ENCODE assay signal across 28 cellular contexts in the genomic region with DNA sequence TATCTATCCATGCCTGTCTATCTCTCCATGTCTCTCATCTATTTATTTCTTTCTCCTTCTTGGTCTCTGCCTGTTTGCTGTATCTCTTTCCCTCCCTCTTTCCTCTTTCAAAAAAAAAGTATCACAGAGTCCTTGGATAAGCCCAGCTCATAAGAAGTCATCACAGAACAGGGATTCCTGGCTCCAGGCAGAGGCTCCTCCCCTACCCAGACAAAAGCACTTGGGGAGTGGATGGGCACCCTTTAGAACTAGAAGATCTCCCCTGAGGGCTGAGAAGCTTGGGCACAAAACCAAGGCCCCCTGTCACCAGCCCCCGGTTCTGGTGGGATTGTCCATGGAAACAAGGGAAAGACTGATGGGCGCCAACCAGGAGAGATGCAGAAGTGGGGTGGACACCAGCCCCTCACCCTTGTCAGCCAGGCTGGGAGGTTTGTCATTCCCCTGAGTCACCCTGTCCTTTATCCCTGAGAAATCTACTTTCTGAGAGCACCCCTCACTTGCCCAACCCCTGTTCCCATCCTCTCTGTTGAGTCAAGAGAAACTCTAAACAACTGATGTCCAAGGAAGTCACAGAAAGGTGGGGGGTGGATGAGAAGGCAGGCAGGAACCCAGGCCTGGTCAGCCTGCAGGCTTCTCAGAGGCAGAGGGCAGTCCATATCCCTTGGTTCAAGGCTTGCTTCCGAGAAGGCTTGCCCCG.
DNase-seq lines count a peak whose midpoint lies in the region; ATAC-seq, FAIRE-seq and TF ChIP-seq lines count a peak whose summit lies in the region.
"Had no signal": no experiment of that assay in that cellular context is flagged by ENCODE, and none has a peak within 500 bp of the region (broad histone marks: within the 10 kb centered on the region; RNA-seq: fewer than 3 reads in every experiment).

No MANE protein-coding gene starts in this region.

- no peak overlapping the region for H3K14ac ChIP-seq in IMR-90 (replicated peaks; ENCODE audit: low read depth, low read length)
- H3K14ac ChIP-seq in trophoblast cell (ENCODE audit: low read length): no peak overlapping the region

- TF ChIP-seq POLR2A in IMR-90 (IDR thresholded peaks at IDR 0.05; ENCODE audit: low read depth, low read length) (no peak), stomach (IDR thresholded peaks at IDR 0.05) (no peak)

- H3K18ac ChIP-seq in IMR-90 (ENCODE audit: low read depth, low read length) (no peak overlapping the region), trophoblast cell (ENCODE audit: low read length) (no peak overlapping the region)

- dilution Hi-C loops in IMR-90 (cut with HindIII; ENCODE audit: low sequenced_read_pairs, unreplicated experiment): no loop called here

- H2AK5ac ChIP-seq in IMR-90 (ENCODE audit: low read depth, low read length) (no peak overlapping the region; the same call in 1 of the 2 replicates), trophoblast cell (ENCODE audit: low read length) (no peak overlapping the region)

- H3K9me3 ChIP-seq in IMR-90 (ENCODE audit: control insufficient read depth, insufficient read depth, low read length) (no peaks in the 10 kb centered on the region), stomach (no peaks in the 10 kb centered on the region), lower lobe of right lung (no peaks in the 10 kb centered on the region), trophoblast cell (ENCODE audit: insufficient read depth, low read depth, low read length) (no peaks in the 10 kb centered on the region), pancreas (no peaks in the 10 kb centered on the region)
- H3K9me3 ChIP-seq: A549, suprapubic skin had no signal

- H3K4me3 Mint-ChIP-seq in activated CD4-positive, alpha-beta memory T cell treated with anti-CD3 and anti-CD28 coated beads, Interleukin-2, amount 10 ng/mL, durations not matched to agents 7 days and 5 days: no peak overlapping the region
- H3K4me3 Mint-ChIP-seq: activated CD4-positive, alpha-beta T cell treated with anti-CD3 and anti-CD28 coated beads, Interleukin-2, amount 10 ng/mL, durations not matched to agents 24 days and 14 days; activated naive CD8-positive, alpha-beta T cell treated with anti-CD3 and anti-CD28 coated beads for 36 hours; nephron had no signal

- no peaks in the 10 kb centered on the region for H3K36me3 Mint-ChIP-seq in activated CD4-positive, alpha-beta memory T cell treated with anti-CD3 and anti-CD28 coated beads, Interleukin-2, amount 10 ng/mL, durations not matched to agents 7 days and 5 days (ENCODE audit: low read depth)
- H3K36me3 Mint-ChIP-seq: activated naive CD8-positive, alpha-beta T cell treated with anti-CD3 and anti-CD28 coated beads for 36 hours had no signal

- H3K4me3 ChIP-seq in ACC112 (ENCODE audit: low read depth, low read length): no peak overlapping the region
- H3K4me3 ChIP-seq in IMR-90 (ENCODE audit: insufficient read depth, low read depth, low read length): no peak overlapping the region
- no peak overlapping the region for H3K4me3 ChIP-seq in stomach
- no peak overlapping the region for H3K4me3 ChIP-seq in lower lobe of right lung
- H3K4me3 ChIP-seq in trophoblast cell (ENCODE audit: low read depth, low read length): no peak overlapping the region
- no peak overlapping the region for H3K4me3 ChIP-seq in pancreas
- H3K4me3 ChIP-seq: A549, coronary artery, SK-N-MC, suprapubic skin had no signal

- no peak overlapping the region for H3K23ac ChIP-seq in IMR-90 (ENCODE audit: low read depth, low read length)
- no peak overlapping the region for H3K23ac ChIP-seq in trophoblast cell (ENCODE audit: low read length)

- no peak overlapping the region for H2BK12ac ChIP-seq in trophoblast cell (ENCODE audit: low read length)

- H3K27me3 ChIP-seq in ACC112 (ENCODE audit: insufficient read depth, low read length): no peaks in the 10 kb centered on the region
- H3K27me3 ChIP-seq in IMR-90 (ENCODE audit: control insufficient read depth, insufficient read depth, low read length): no peaks in the 10 kb centered on the region
- H3K27me3 ChIP-seq in stomach: no peaks in the 10 kb centered on the region
- H3K27me3 ChIP-seq in lower lobe of right lung (ENCODE audit: low read depth): no peaks in the 10 kb centered on the region
- no peaks in the 10 kb centered on the region for H3K27me3 ChIP-seq in trophoblast cell (ENCODE audit: insufficient read depth, low read length)
- no peaks in the 10 kb centered on the region for H3K27me3 ChIP-seq in pancreas
- H3K27me3 ChIP-seq: brain microvascular endothelial cell, suprapubic skin had no signal

- no peak overlapping the region for H4K5ac ChIP-seq in IMR-90 (ENCODE audit: low read depth, low read length)

- 100% methylated on average over 1 of the region's 4 CpGs; no CpG with 5 or more reads in 1 of the 2 experiments for WGBS in IMR-90 (ENCODE audit: extremely low coverage in 2 of 2, insufficient read length in 1 of 2), 2 experiments
- WGBS in stomach, 5 donors: 85 to 94% (median 87%) methylated on average over 2 to 4 of the region's 4 CpGs
- no CpG with 5 or more reads among the region's 4 CpGs for WGBS in trophoblast cell (ENCODE audit: extremely low coverage, insufficient coverage, insufficient read length)
- WGBS in pancreas, 2 donors: 94 to 95% methylated on average over 4 of the region's 4 CpGs

- H2BK120ac ChIP-seq in IMR-90 (ENCODE audit: low read depth, low read length) (no peak overlapping the region), trophoblast cell (ENCODE audit: insufficient read depth, low read length, poor library complexity) (no peak overlapping the region)

- H3K4me1 ChIP-seq in ACC112 (ENCODE audit: control insufficient read depth, insufficient read depth, low read length, unreplicated experiment): peaks cover 21% of the 10 kb centered on the region
- peaks cover 8% of the 10 kb centered on the region for H3K4me1 ChIP-seq in IMR-90 (ENCODE audit: control insufficient read depth, insufficient read depth, low read length)
- peaks cover 0 to 71% (median 33%) of the 10 kb centered on the region in 4 donors for H3K4me1 ChIP-seq in stomach
- no peaks in the 10 kb centered on the region for H3K4me1 ChIP-seq in lower lobe of right lung
- H3K4me1 ChIP-seq in trophoblast cell (ENCODE audit: control insufficient read depth in 1 of 2, insufficient read depth in 2 of 2, low read length in 2 of 2): no peaks in the 10 kb centered on the region
- no peaks in the 10 kb centered on the region for H3K4me1 ChIP-seq in pancreas
- H3K4me1 ChIP-seq: A549, parathyroid adenoma had no signal

- DNase-seq in IMR-90: peak; percentile 57
- DNase-seq in hepatic stellate cell (ENCODE audit: low spot score): peak; percentile 64
- DNase-seq in stomach: no peak
- no peak for DNase-seq in activated CD4-positive, alpha-beta memory T cell treated with anti-CD3 and anti-CD28 coated beads, Interleukin-2, amount 10 ng/mL, durations not matched to agents 7 days and 5 days
- DNase-seq in lower lobe of right lung: no peak
- no peak for DNase-seq in trophoblast cell
- no peak for DNase-seq in pancreas
- DNase-seq: activated CD4-positive, alpha-beta T cell treated with anti-CD3 and anti-CD28 coated beads, Interleukin-2, amount 10 ng/mL, durations not matched to agents 24 days and 14 days; activated CD8-positive, alpha-beta memory T cell treated with anti-CD3 and anti-CD28 coated beads, Interleukin-2, amount 50 U/mL, for 4 hours; activated naive CD8-positive, alpha-beta T cell treated with anti-CD3 and anti-CD28 coated beads for 36 hours; brain microvascular endothelial cell; Calu3; glutamatergic neuron; H7; left colon; midbrain; NCI-H1694; NCI-H526; T-helper 2 cell had no signal

- intact Hi-C loops in IMR-90 (cut with micrococcal nuclease): no loop called here
- intact Hi-C loops in stomach (cut with DNase I; ENCODE audit: low total_unique reads): no loop called here
- intact Hi-C loops in lower lobe of right lung (cut with DNase I): no loop called here
- intact Hi-C loops in pancreas (cut with DNase I): no loop called here

- peaks cover 16 to 52% of the 10 kb centered on the region in 2 experiments; a peak in 3 of 4 replicates for H3K79me1 ChIP-seq in IMR-90 (ENCODE audit: low read depth in 1 of 2, low read length in 2 of 2)
- H3K79me1 ChIP-seq in trophoblast cell (ENCODE audit: low read length): no peaks in the 10 kb centered on the region

- no peak overlapping the region for H2BK20ac ChIP-seq in IMR-90 (ENCODE audit: low read depth, low read length)

- no peaks in the 10 kb centered on the region for H3K4me1 Mint-ChIP-seq in activated CD4-positive, alpha-beta memory T cell treated with anti-CD3 and anti-CD28 coated beads, Interleukin-2, amount 10 ng/mL, durations not matched to agents 7 days and 5 days
- H3K4me1 Mint-ChIP-seq: activated CD4-positive, alpha-beta T cell treated with anti-CD3 and anti-CD28 coated beads, Interleukin-2, amount 10 ng/mL, durations not matched to agents 24 days and 14 days; activated naive CD8-positive, alpha-beta T cell treated with anti-CD3 and anti-CD28 coated beads for 36 hours had no signal

- H3K56ac ChIP-seq in IMR-90 (ENCODE audit: extremely low read depth, insufficient read depth, low read length): no peak overlapping the region

- TF ChIP-seq EP300 in stomach (IDR thresholded peaks at IDR 0.05): no peak

- H4K8ac ChIP-seq in IMR-90 (ENCODE audit: low read depth in 2 of 2, low read length in 2 of 2): no peak overlapping the region
- no peak overlapping the region for H4K8ac ChIP-seq in trophoblast cell (ENCODE audit: low read depth, low read length)

- H3K36me3 ChIP-seq in ACC112 (ENCODE audit: insufficient read depth, low read length) (peaks cover 26% of the 10 kb centered on the region; the same call in 1 of the 2 replicates), IMR-90 (ENCODE audit: control insufficient read depth, insufficient read depth, low read length) (peaks cover 61% of the 10 kb centered on the region), stomach (peaks cover 66 to 99% (median 96%) of the 10 kb centered on the region in 4 donors), lower lobe of right lung (peaks cover 98% of the 10 kb centered on the region), trophoblast cell (ENCODE audit: control insufficient read depth in 1 of 2, insufficient read depth in 2 of 2, low read length in 2 of 2) (no peaks in the 10 kb centered on the region), pancreas (peaks cover 0 to 87% (median 31%) of the 10 kb centered on the region in 3 donors)

- no peak overlapping the region for H3K9ac ChIP-seq in IMR-90 (ENCODE audit: low read depth, low read length)
- H3K9ac ChIP-seq in trophoblast cell (ENCODE audit: low read length): no peak overlapping the region
- H3K9ac ChIP-seq: parathyroid adenoma had no signal

- no peaks in the 10 kb centered on the region for H3K9me3 Mint-ChIP-seq in activated CD4-positive, alpha-beta memory T cell treated with anti-CD3 and anti-CD28 coated beads, Interleukin-2, amount 10 ng/mL, durations not matched to agents 7 days and 5 days
- H3K9me3 Mint-ChIP-seq: activated CD4-positive, alpha-beta T cell treated with anti-CD3 and anti-CD28 coated beads, Interleukin-2, amount 10 ng/mL, durations not matched to agents 24 days and 14 days; activated naive CD8-positive, alpha-beta T cell treated with anti-CD3 and anti-CD28 coated beads for 36 hours; nephron had no signal

- in situ Hi-C loops in IMR-90 (cut with MboI; ENCODE audit: low sequenced_read_pairs): no loop called here

- H3K27ac ChIP-seq in ACC112 (ENCODE audit: low read depth, low read length) (peak overlapping the region; percentile 72), IMR-90 (ENCODE audit: insufficient read depth, low read length) (no peak overlapping the region), stomach (peak overlapping the region in 4 of 5 donors; percentile 48 to 71 (median 54)), lower lobe of right lung (no peak overlapping the region), trophoblast cell (ENCODE audit: low read depth, low read length) (no peak overlapping the region), pancreas (no peak overlapping the region)
- H3K27ac ChIP-seq: A549, brain microvascular endothelial cell, C4-2B, parathyroid adenoma, SK-N-MC, suprapubic skin had no signal

- H2BK15ac ChIP-seq in IMR-90 (ENCODE audit: low read depth, low read length): no peak overlapping the region; the same call in 2 of the 3 replicates

- H2BK5ac ChIP-seq in IMR-90 (ENCODE audit: low read depth, low read length, poor library complexity, severe bottlenecking) (peak overlapping the region; percentile 36), trophoblast cell (ENCODE audit: low read depth, low read length, poor library complexity) (no peak overlapping the region)

- peaks cover 17% of the 10 kb centered on the region for H4K20me1 ChIP-seq in IMR-90 (ENCODE audit: insufficient read depth, low read length)

- H3K4me2 ChIP-seq in IMR-90 (ENCODE audit: low read depth, low read length) (no peak overlapping the region), trophoblast cell (ENCODE audit: low read length) (no peak overlapping the region)
- H3K4me2 ChIP-seq: A549 had no signal

- TF ChIP-seq CTCF in IMR-90 (conservative IDR thresholded peaks at IDR 0.05; ENCODE audit: low read depth, low read length) (no peak), stomach (IDR thresholded peaks at IDR 0.05) (no peak), lower lobe of right lung (IDR thresholded peaks at IDR 0.05) (no peak), pancreas (IDR thresholded peaks at IDR 0.05) (no peak)

- no peak overlapping the region for H3K27ac Mint-ChIP-seq in activated CD4-positive, alpha-beta memory T cell treated with anti-CD3 and anti-CD28 coated beads, Interleukin-2, amount 10 ng/mL, durations not matched to agents 7 days and 5 days
- H3K27ac Mint-ChIP-seq: activated CD4-positive, alpha-beta T cell treated with anti-CD3 and anti-CD28 coated beads, Interleukin-2, amount 10 ng/mL, durations not matched to agents 24 days and 14 days; activated naive CD8-positive, alpha-beta T cell treated with anti-CD3 and anti-CD28 coated beads for 36 hours had no signal

- H3K79me2 ChIP-seq in ACC112 (ENCODE audit: control insufficient read depth, insufficient read depth, low read length, unreplicated experiment) (no peaks in the 10 kb centered on the region), trophoblast cell (ENCODE audit: control insufficient read depth, insufficient read depth, low read length, poor library complexity) (no peaks in the 10 kb centered on the region)

- H4K91ac ChIP-seq in IMR-90 (ENCODE audit: insufficient read depth, low read depth, low read length): no peak overlapping the region
- H4K91ac ChIP-seq in trophoblast cell (ENCODE audit: low read depth, low read length): no peak overlapping the region

- CTCF ChIA-PET in IMR-90 (lab: Yijun Ruan, JAX): no interaction called here
- CTCF ChIA-PET in activated CD4-positive, alpha-beta memory T cell treated with anti-CD3 and anti-CD28 coated beads, Interleukin-2, amount 10 ng/mL, durations not matched to agents 7 days and 5 days (lab: Charles Lee): interaction anchor here (1.1 to 1.2 kb wide), 2 partner anchors 12 to 90 kb away, joined by 5 to 7 read pairs; no protein-coding TSS in a partner anchor

- ATAC-seq in IMR-90 (ENCODE audit: low read depth): peak; percentile 77
- no peak for ATAC-seq in lower lobe of right lung
- no peak for ATAC-seq in pancreas
- ATAC-seq: A549, left colon had no signal

- no peaks in the 10 kb centered on the region for H3K27me3 Mint-ChIP-seq in activated CD4-positive, alpha-beta memory T cell treated with anti-CD3 and anti-CD28 coated beads, Interleukin-2, amount 10 ng/mL, durations not matched to agents 7 days and 5 days
- H3K27me3 Mint-ChIP-seq: activated naive CD8-positive, alpha-beta T cell treated with anti-CD3 and anti-CD28 coated beads for 36 hours had no signal

- no peak overlapping the region for H2AFZ ChIP-seq in ACC112 (ENCODE audit: low read length, unreplicated experiment)
- no peak overlapping the region for H2AFZ ChIP-seq in IMR-90 (replicated peaks; ENCODE audit: low read length, poor library complexity)
- H2AFZ ChIP-seq in trophoblast cell (ENCODE audit: insufficient read depth, low read length, poor library complexity): no peak overlapping the region
- H2AFZ ChIP-seq: parathyroid adenoma had no signal

- peak overlapping the region; percentile 42 for H2AK9ac ChIP-seq in IMR-90 (replicated peaks; ENCODE audit: low read depth, low read length, poor library complexity)

- no peak overlapping the region; the same call in 1 of the 2 replicates for H3K4ac ChIP-seq in IMR-90 (ENCODE audit: low read depth, low read length)
- H3K4ac ChIP-seq in trophoblast cell (ENCODE audit: low read depth, low read length): no peak overlapping the region

- no peak for FAIRE-seq in pancreas (lab: Jason Lieb, UNC)
- FAIRE-seq: A549, HTR-8/SVneo had no signal

- POLR2A ChIA-PET in IMR-90 (lab: Charles Lee; ENCODE audit: unreplicated experiment): no interaction called here
- POLR2A ChIA-PET in activated CD4-positive, alpha-beta memory T cell treated with anti-CD3 and anti-CD28 coated beads, Interleukin-2, amount 10 ng/mL, durations not matched to agents 7 days and 5 days (lab: Charles Lee): no interaction called here

- no peak overlapping the region for H4K12ac ChIP-seq in trophoblast cell (ENCODE audit: low read depth, low read length)

- no peak for TF ChIP-seq RAD21 in IMR-90 (IDR thresholded peaks at IDR 0.05; ENCODE audit: low read length)

- no TSS peak for BruUV-seq in IMR-90 (replicated peaks; lab: Mats Ljungman, UMichigan)

- H3K9me1 ChIP-seq in IMR-90 (ENCODE audit: insufficient read depth, low read length): peaks cover 3% of the 10 kb centered on the region

Comparison
In these comparisons a context has a peak if more than half of its experiments do, and no peak if none do; other contexts are left out.
1. H3K27ac ChIP-seq: peak in ACC112 (single experiment) and stomach (4 of 5); none in IMR-90 (single experiment), lower lobe of right lung (single experiment), trophoblast cell (single experiment) and pancreas (0 of 4).
2. DNase-seq: peak in IMR-90 (single experiment) and hepatic stellate cell (single experiment); none in stomach (single experiment), activated CD4-positive, alpha-beta memory T cell treated with anti-CD3 and anti-CD28 coated beads, Interleukin-2, amount 10 ng/mL, durations not matched to agents 7 days and 5 days (single experiment), lower lobe of right lung (single experiment), trophoblast cell (0 of 2) and pancreas (0 of 6).